ENCODE assay signal across 23 cellular contexts in the genomic region with DNA sequence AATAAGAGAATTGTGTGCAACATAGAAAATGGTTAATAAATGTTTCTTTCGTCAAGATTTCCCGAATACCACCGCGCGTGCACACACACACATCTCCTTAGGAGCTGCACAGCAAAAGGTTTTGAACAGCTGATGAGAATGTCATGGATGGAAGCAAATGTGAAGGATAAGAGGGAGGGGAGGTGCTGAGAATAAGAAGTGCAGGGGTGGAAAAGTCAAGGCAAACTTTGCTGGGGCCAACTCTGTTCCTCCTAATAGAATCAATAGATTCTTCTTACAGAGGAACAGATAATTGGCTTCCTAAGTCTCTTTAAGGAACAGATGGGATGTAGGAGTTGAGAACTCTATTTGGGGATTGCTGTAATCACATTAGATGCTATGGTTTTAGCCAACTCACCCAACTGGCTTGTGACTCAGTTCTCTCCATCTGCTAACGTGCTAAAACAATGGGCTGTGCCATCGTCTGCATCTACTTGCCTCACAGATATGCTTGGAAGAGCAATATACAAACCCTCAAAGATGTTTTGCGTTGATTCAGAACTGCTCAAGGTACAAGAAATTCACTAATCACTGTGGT.
"Had no signal": no experiment of that assay in that cellular context is flagged by ENCODE, and none has a peak within 500 bp of the region (broad histone marks: within the 10 kb centered on the region; RNA-seq: fewer than 3 reads in every experiment).

No MANE protein-coding gene starts in this region.

- H3K4me1 Mint-ChIP-seq: immature natural killer cell, neural progenitor cell had no signal

- DNase-seq: effector CD8-positive, alpha-beta T cell; immature natural killer cell; kidney; left cardiac atrium; left ventricle myocardium inferior; mesenchymal stem cell; midbrain; nucleus accumbens; pancreas; right cardiac atrium; small intestine; stimulated activated CD4-positive, alpha-beta T cell treated with anti-CD3 and anti-CD28 coated beads, Interleukin-12 subunit alpha, Interleukin-12 subunit beta, amount 100 ng/mL, for 4 hours; stimulated activated naive CD4-positive, alpha-beta T cell; stomach; substantia nigra; trophoblast cell had no signal

- ATAC-seq: esophagus mucosa; gastroesophageal sphincter; left cardiac atrium; natural killer cell treated with Interleukin-12 subunit alpha and Interleukin-12 subunit beta and Interleukin-15 and Interleukin-18, amount 100 ng/mL, for 72 hours; pancreas; right cardiac atrium had no signal

- H3K27me3 ChIP-seq: gastroesophageal sphincter, neural progenitor cell, pancreas, stomach had no signal

- H3K9me3 Mint-ChIP-seq: natural killer cell treated with Interleukin-12 subunit alpha and Interleukin-12 subunit beta and Interleukin-15 and Interleukin-18, amount 100 ng/mL, for 72 hours had no signal

- H3K4me3 ChIP-seq: coronary artery, gastroesophageal sphincter, left ventricle myocardium inferior, lung, neural progenitor cell, pancreas, stomach had no signal

- H3K27ac Mint-ChIP-seq: immature natural killer cell; natural killer cell treated with Interleukin-12 subunit alpha and Interleukin-12 subunit beta and Interleukin-15 and Interleukin-18, amount 100 ng/mL, for 72 hours; progenitor cell of endocrine pancreas had no signal

- H3K4me3 Mint-ChIP-seq: immature natural killer cell; natural killer cell treated with Interleukin-12 subunit alpha and Interleukin-12 subunit beta and Interleukin-15 and Interleukin-18, amount 100 ng/mL, for 72 hours; neural progenitor cell had no signal

- H3K27ac ChIP-seq: coronary artery, gastroesophageal sphincter, left ventricle myocardium inferior, neural progenitor cell, pancreas, stomach had no signal

- H3K36me3 Mint-ChIP-seq: immature natural killer cell; natural killer cell treated with Interleukin-12 subunit alpha and Interleukin-12 subunit beta and Interleukin-15 and Interleukin-18, amount 100 ng/mL, for 72 hours; neural progenitor cell had no signal
